15 cellular contexts compared by ENCODE assay signal in the genomic region with DNA sequence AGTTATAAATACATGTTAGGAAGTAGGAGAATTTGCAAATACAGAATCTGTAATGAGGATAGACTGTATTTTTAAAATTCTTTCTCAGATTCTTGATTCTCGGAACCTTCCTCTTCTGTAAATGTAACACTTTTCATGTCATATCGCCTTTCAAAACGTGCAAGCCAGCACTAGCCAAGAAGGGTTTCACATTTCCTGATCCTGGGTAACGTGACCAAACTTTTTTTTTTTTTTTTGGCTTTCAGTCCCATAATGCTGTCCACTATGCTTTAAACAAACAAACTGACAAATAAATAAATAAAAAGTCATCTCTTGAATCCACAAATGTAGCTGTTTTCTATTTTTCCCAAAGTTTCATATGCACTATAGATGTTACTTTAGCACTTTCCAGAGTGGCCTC.
"Had no signal": no experiment of that assay in that cellular context is flagged by ENCODE, and none has a peak within 500 bp of the region (broad histone marks: within the 10 kb centered on the region; RNA-seq: fewer than 3 reads in every experiment).

No MANE protein-coding gene starts in this region.

- H3K9me3 Mint-ChIP-seq: activated naive CD4-positive, alpha-beta T cell treated with anti-CD3 and anti-CD28 coated beads, Interleukin-2, amount 10 ng/mL, durations not matched to agents 7 days and 5 days; natural killer cell; stimulated activated naive CD8-positive, alpha-beta T cell treated with anti-CD3 and anti-CD28 coated beads, Interleukin-15, amount 100 ng/mL, for 72 hours had no signal

- H3K27ac Mint-ChIP-seq: activated naive CD4-positive, alpha-beta T cell treated with anti-CD3 and anti-CD28 coated beads, Interleukin-2, amount 10 ng/mL, durations not matched to agents 7 days and 5 days; natural killer cell; stimulated activated naive CD8-positive, alpha-beta T cell treated with anti-CD3 and anti-CD28 coated beads, Interleukin-15, amount 100 ng/mL, for 72 hours had no signal

- DNase-seq: activated CD8-positive, alpha-beta memory T cell treated with anti-CD3 and anti-CD28 coated beads, Interleukin-2, amount 50 U/mL, for 4 hours; activated naive CD4-positive, alpha-beta T cell treated with anti-CD3 and anti-CD28 coated beads, Interleukin-2, amount 10 ng/mL, durations not matched to agents 7 days and 5 days; dermis blood vessel endothelial cell; effector memory CD4-positive, alpha-beta T cell; esophagus squamous epithelium; lower lobe of right lung; natural killer cell; posterior cingulate gyrus; sigmoid colon; SJCRH30; stimulated activated naive CD8-positive, alpha-beta T cell treated with anti-CD3 and anti-CD28 coated beads, Interleukin-15, amount 100 ng/mL, for 72 hours; T-helper 2 cell; trophoblast cell had no signal

- H3K36me3 Mint-ChIP-seq: activated naive CD4-positive, alpha-beta T cell treated with anti-CD3 and anti-CD28 coated beads, Interleukin-2, amount 10 ng/mL, durations not matched to agents 7 days and 5 days; natural killer cell had no signal

- H3K4me3 Mint-ChIP-seq: activated naive CD4-positive, alpha-beta T cell treated with anti-CD3 and anti-CD28 coated beads, Interleukin-2, amount 10 ng/mL, durations not matched to agents 7 days and 5 days; natural killer cell; stimulated activated naive CD8-positive, alpha-beta T cell treated with anti-CD3 and anti-CD28 coated beads, Interleukin-15, amount 100 ng/mL, for 72 hours had no signal

- ATAC-seq: lower lobe of right lung, natural killer cell had no signal

- H3K4me3 ChIP-seq: cardiac muscle cell, esophagus squamous epithelium, lower lobe of right lung, sigmoid colon, SJCRH30, suprapubic skin had no signal
